In the genomic region with DNA sequence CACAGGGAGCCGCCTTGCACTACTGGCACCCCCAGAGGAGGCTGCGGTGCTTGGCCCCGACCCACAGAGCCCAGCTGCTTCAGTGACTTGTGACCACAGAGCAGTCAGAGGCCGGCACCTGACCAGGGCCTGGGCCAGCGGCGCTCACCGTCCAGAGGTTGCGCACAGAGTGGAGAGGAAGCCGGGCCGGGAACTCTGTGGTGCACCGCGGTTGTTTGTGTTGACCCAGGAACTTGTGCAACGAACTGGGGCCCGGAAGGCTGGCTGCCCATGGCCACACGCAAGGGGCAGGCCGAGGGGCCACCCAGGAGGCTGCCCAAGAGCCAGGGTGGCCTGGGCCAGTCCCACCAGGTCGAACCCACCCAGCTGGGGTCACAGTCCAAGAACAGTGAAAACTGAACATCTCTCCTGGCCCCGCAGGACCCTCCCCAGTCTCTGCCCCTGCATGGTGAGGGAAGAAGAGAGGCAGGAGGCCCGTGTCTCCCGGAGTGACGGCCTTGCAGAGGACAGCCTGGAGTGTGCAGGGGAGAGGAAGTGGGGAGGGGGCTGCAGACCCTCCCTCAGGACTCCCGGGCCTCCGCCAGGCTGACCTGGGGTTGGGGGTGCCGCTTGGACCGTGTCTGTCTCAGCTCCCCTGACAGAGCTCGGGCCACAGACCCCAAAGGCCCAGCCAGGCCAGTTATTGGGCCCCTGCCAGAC, we compare ENCODE assay signal across 12 cellular contexts.
DNase-seq lines count a peak whose midpoint lies in the region; ATAC-seq lines count a peak whose summit lies in the region.
"Had no signal": no experiment of that assay in that cellular context is flagged by ENCODE, and none has a peak within 500 bp of the region (broad histone marks: within the 10 kb centered on the region; RNA-seq: fewer than 3 reads in every experiment).

No MANE protein-coding gene starts in this region.

- H3K9me3 ChIP-seq in muscle layer of duodenum (ENCODE audit: control insufficient read depth in 1 of 2, low read length in 2 of 2): no peaks in the 10 kb centered on the region
- H3K9me3 ChIP-seq: pancreas had no signal

- ATAC-seq in GM19395 (IDR thresholded peaks at IDR 0.05; ENCODE audit: unreplicated experiment): no peak

- no peaks in the 10 kb centered on the region for H3K36me3 ChIP-seq in muscle layer of duodenum (ENCODE audit: control insufficient read depth in 1 of 2, insufficient read depth in 2 of 2, low read length in 2 of 2)
- H3K36me3 ChIP-seq: pancreas had no signal

- peak overlapping the region; percentile 51 for H3K27ac ChIP-seq in muscle layer of duodenum (ENCODE audit: low read length)
- H3K27ac ChIP-seq: 22Rv1 had no signal

- H3K27me3 ChIP-seq in muscle layer of duodenum (ENCODE audit: low read depth, low read length): no peaks in the 10 kb centered on the region
- H3K27me3 ChIP-seq: pancreas had no signal

- peak; percentile 54 for DNase-seq in SIG-M5 treated with dmso at 0.1 percent for 504 hours (lab: John Stamatoyannopoulos, UW; ENCODE audit: unreplicated experiment)
- no peak for DNase-seq in SIG-M5 (lab: John Stamatoyannopoulos, UW)
- peak; percentile 24 for DNase-seq in fibroblast of gingiva (ENCODE audit: low read depth)
- DNase-seq in T-helper 1 cell: no peak
- no peak for DNase-seq in stimulated activated CD4-positive, alpha-beta T cell treated with anti-CD3 and anti-CD28 coated beads, Interleukin-4, amount 100 ng/mL, for 4 hours
- no peak for DNase-seq in NCI-H2196 (lab: John Stamatoyannopoulos, UW; ENCODE audit: unreplicated experiment)
- DNase-seq: amniotic stem cell, NCI-H526 treated with DMSO at 0.1 percent for 48 hours had no signal

- peaks cover 1 to 12% of the 10 kb centered on the region in 2 donors for H3K4me1 ChIP-seq in muscle layer of duodenum (ENCODE audit: control insufficient read depth in 1 of 2, insufficient read depth in 2 of 2, low read length in 2 of 2)

- H3K4me3 ChIP-seq in muscle layer of duodenum (ENCODE audit: low read depth in 1 of 2, low read length in 2 of 2): no peak overlapping the region
- H3K4me3 ChIP-seq: pancreas had no signal

Comparison
In these comparisons a context has a peak if more than half of its experiments do, and no peak if none do; other contexts are left out.
1. DNase-seq: peak in SIG-M5 treated with dmso at 0.1 percent for 504 hours (single experiment) and fibroblast of gingiva (single experiment); none in SIG-M5 (single experiment), T-helper 1 cell (0 of 5), stimulated activated CD4-positive, alpha-beta T cell treated with anti-CD3 and anti-CD28 coated beads, Interleukin-4, amount 100 ng/mL, for 4 hours (0 of 2) and NCI-H2196 (single experiment).